In the genomic region with DNA sequence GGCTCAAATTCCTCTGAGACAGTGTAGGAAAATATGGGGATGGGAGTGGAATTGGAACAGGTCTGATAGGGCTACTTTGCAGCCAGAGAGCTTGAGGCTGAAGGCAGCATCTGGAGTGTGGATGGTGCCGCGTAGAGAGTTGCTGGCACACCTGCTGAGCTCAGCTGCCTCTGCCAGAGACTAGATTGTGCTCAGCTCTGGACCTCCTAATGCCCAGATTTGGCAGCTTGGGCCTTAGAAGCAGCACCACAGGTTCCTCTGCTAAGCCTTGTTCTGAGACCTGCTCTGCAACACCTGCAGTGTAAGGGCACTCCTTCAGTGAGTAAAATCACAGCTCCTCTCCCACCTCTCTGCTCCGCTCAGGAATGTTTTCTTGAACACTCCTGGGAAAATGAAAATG, we compare ENCODE assay signal across 16 cellular contexts. TPM values are rescaled to one million over a fixed set of nuclear protein-coding genes. Genes with fewer than 3 reads are reported as not detected.
A peak's percentile ranks its signal among the peaks of the same experiment; 100 is the strongest.
DNase-seq lines count a peak whose midpoint lies in the region; TF ChIP-seq lines count a peak whose summit lies in the region.
"Had no signal": no experiment of that assay in that cellular context is flagged by ENCODE, and none has a peak within 500 bp of the region (broad histone marks: within the 10 kb centered on the region; RNA-seq: fewer than 3 reads in every experiment).

No MANE protein-coding gene starts in this region.

- no peaks in the 10 kb centered on the region for H3K79me1 ChIP-seq in neuronal stem cell (ENCODE audit: low read depth, low read length)

- H3K36me3 Mint-ChIP-seq in activated naive CD4-positive, alpha-beta T cell treated with anti-CD3 and anti-CD28 coated beads for 36 hours (ENCODE audit: low read depth): no peaks in the 10 kb centered on the region
- H3K36me3 Mint-ChIP-seq: activated CD4-positive, alpha-beta memory T cell treated with anti-CD3 and anti-CD28 coated beads for 36 hours; natural killer cell had no signal

- H3K4me2 ChIP-seq in neuronal stem cell (ENCODE audit: insufficient read depth, low read length, poor library complexity, severe bottlenecking): no peak overlapping the region

- H4K8ac ChIP-seq in neuronal stem cell (ENCODE audit: low read depth, low read length): peak overlapping the region; percentile 20

- H3K4me3 ChIP-seq in HL-60 (replicated peaks; ENCODE audit: insufficient read depth, low read length) (no peak overlapping the region), epithelial cell of esophagus (ENCODE audit: low read length) (no peak overlapping the region), neuronal stem cell (ENCODE audit: low read length in 2 of 2) (no peak overlapping the region)
- H3K4me3 ChIP-seq: K562, skin epidermis had no signal

- H2AFZ ChIP-seq in neuronal stem cell (ENCODE audit: low read length): peak overlapping the region; percentile 89

- no peak overlapping the region for H2BK12ac ChIP-seq in neuronal stem cell (ENCODE audit: low read length)

- no peaks in the 10 kb centered on the region for H3K27me3 Mint-ChIP-seq in activated naive CD4-positive, alpha-beta T cell treated with anti-CD3 and anti-CD28 coated beads for 36 hours (ENCODE audit: low read depth)
- H3K27me3 Mint-ChIP-seq: activated CD4-positive, alpha-beta memory T cell treated with anti-CD3 and anti-CD28 coated beads for 36 hours had no signal

- H2BK120ac ChIP-seq in neuronal stem cell (ENCODE audit: low read depth, low read length): peak overlapping the region; percentile 68

- TF ChIP-seq CTCF in HL-60 (IDR thresholded peaks at IDR 0.05; ENCODE audit: insufficient read depth, low read length): no peak
- TF ChIP-seq CTCF in epithelial cell of esophagus (IDR thresholded peaks at IDR 0.05; ENCODE audit: insufficient read depth, low read depth, low read length, missing control alignments): no peak

- H3K4ac ChIP-seq in neuronal stem cell (ENCODE audit: low read length): peak overlapping the region; percentile 10

- DNase-seq in HL-60 (ENCODE audit: low read depth in 1 of 2, low spot score in 1 of 2) (no peak), NCI-H2171 treated with DMSO at 0.1 percent for 48 hours (lab: John Stamatoyannopoulos, UW) (peak; percentile 76), epithelial cell of esophagus (ENCODE audit: low read depth) (peak; percentile 63), neuronal stem cell (ENCODE audit: low spot score) (no peak), HuH-7.5 (ENCODE audit: low spot score) (no peak), activated T-cell treated with anti-CD3 and anti-CD28 coated beads for 4 hours (no peak)
- DNase-seq in activated naive CD4-positive, alpha-beta T cell treated with anti-CD3 and anti-CD28 coated beads for 36 hours: no peak
- DNase-seq: activated CD4-positive, alpha-beta memory T cell treated with anti-CD3 and anti-CD28 coated beads for 36 hours; Calu3; natural killer cell; NCI-H2029 treated with DMSO at 0.1 percent for 48 hours; T-helper 17 cell had no signal

- CTCF ChIA-PET in activated naive CD4-positive, alpha-beta T cell treated with anti-CD3 and anti-CD28 coated beads for 36 hours (lab: Charles Lee): no interaction called here

- H3K27ac Mint-ChIP-seq in activated naive CD4-positive, alpha-beta T cell treated with anti-CD3 and anti-CD28 coated beads for 36 hours: no peak overlapping the region
- H3K27ac Mint-ChIP-seq: activated CD4-positive, alpha-beta memory T cell treated with anti-CD3 and anti-CD28 coated beads for 36 hours; T-helper 17 cell had no signal

- no peaks in the 10 kb centered on the region for H3K4me1 Mint-ChIP-seq in activated naive CD4-positive, alpha-beta T cell treated with anti-CD3 and anti-CD28 coated beads for 36 hours (ENCODE audit: low read depth)

- no peak overlapping the region for H2BK5ac ChIP-seq in neuronal stem cell (ENCODE audit: low read length)

- peak overlapping the region; percentile 3 for H2AK5ac ChIP-seq in neuronal stem cell (ENCODE audit: low read depth, low read length)

- H3K4me1 ChIP-seq in neuronal stem cell (ENCODE audit: control insufficient read depth in 2 of 2, insufficient read depth in 1 of 2, low read depth in 1 of 2, low read length in 2 of 2): peaks cover 14 to 26% of the 10 kb centered on the region in 2 donors

- H3K18ac ChIP-seq in neuronal stem cell (ENCODE audit: low read length): peak overlapping the region; percentile 24

- no peaks in the 10 kb centered on the region for H3K9me3 Mint-ChIP-seq in activated naive CD4-positive, alpha-beta T cell treated with anti-CD3 and anti-CD28 coated beads for 36 hours
- H3K9me3 Mint-ChIP-seq: activated CD4-positive, alpha-beta memory T cell treated with anti-CD3 and anti-CD28 coated beads for 36 hours; natural killer cell had no signal

- H3K27ac ChIP-seq in HL-60 (replicated peaks): peak overlapping the region; percentile 52
- peak overlapping the region; percentile 42 for H3K27ac ChIP-seq in neuronal stem cell (replicated peaks; ENCODE audit: low read length)

- H3K14ac ChIP-seq in neuronal stem cell (ENCODE audit: low read length): peak overlapping the region; percentile 32

- H3K9ac ChIP-seq in neuronal stem cell (ENCODE audit: low read depth, low read length, poor library complexity): no peak overlapping the region

- H3K36me3 ChIP-seq in neuronal stem cell (replicated peaks in 1 of 2; ENCODE audit: control insufficient read depth in 2 of 2, insufficient read depth in 2 of 2, low read length in 2 of 2): no peaks in the 10 kb centered on the region

- H2BK15ac ChIP-seq in neuronal stem cell (ENCODE audit: low read length): peak overlapping the region; percentile 28

- H3K27me3 ChIP-seq in HL-60 (ENCODE audit: insufficient read depth, poor library complexity, severe bottlenecking) (no peaks in the 10 kb centered on the region), neuronal stem cell (ENCODE audit: control insufficient read depth in 3 of 3, insufficient read depth in 3 of 3, low read depth in 1 of 3, low read length in 3 of 3) (no peaks in the 10 kb centered on the region)

- H3K9me3 ChIP-seq in neuronal stem cell (replicated peaks in 1 of 2; ENCODE audit: control insufficient read depth in 2 of 2, insufficient read depth in 1 of 2, low read depth in 1 of 2, low read length in 2 of 2): no peaks in the 10 kb centered on the region

- intact Hi-C loops in activated naive CD4-positive, alpha-beta T cell treated with anti-CD3 and anti-CD28 coated beads for 36 hours (cut with micrococcal nuclease): no loop called here

- H3K4me3 Mint-ChIP-seq in activated naive CD4-positive, alpha-beta T cell treated with anti-CD3 and anti-CD28 coated beads for 36 hours: no peak overlapping the region
- H3K4me3 Mint-ChIP-seq: activated CD4-positive, alpha-beta memory T cell treated with anti-CD3 and anti-CD28 coated beads for 36 hours; natural killer cell; T-helper 17 cell had no signal

- H4K91ac ChIP-seq in neuronal stem cell (ENCODE audit: low read depth, low read length, poor library complexity): no peak overlapping the region

- no CpG with 5 or more reads among the region's 3 CpGs for WGBS in neuronal stem cell (ENCODE audit: extremely low coverage in 2 of 2, insufficient read length in 2 of 2, insufficient replicate concordance in 1 of 2), 2 donors

- H3K23ac ChIP-seq in neuronal stem cell (ENCODE audit: low read depth, low read length, poor library complexity): no peak overlapping the region

RNA-seq across cellular contexts. Expression of gene ACOT11, which starts 23.3 kb away (rescaled TPM):
- 0.82 TPM for polyA plus RNA-seq in neuronal stem cell (2013, experiment 1 of 2)
- polyA plus RNA-seq in neuronal stem cell (2013, experiment 2 of 2): 0.90 TPM
- total RNA-seq in activated naive CD4-positive, alpha-beta T cell treated with anti-CD3 and anti-CD28 coated beads for 36 hours: 1 to 10 TPM; 1.1 to 1.2 TPM

RNA-seq across cellular contexts. Expression of gene FAM151A, which starts 52.0 kb away (rescaled TPM):
- not detected for polyA plus RNA-seq in neuronal stem cell (2013, experiment 1 of 2)
- polyA plus RNA-seq in neuronal stem cell (2013, experiment 2 of 2): not detected
- not detected for total RNA-seq in activated naive CD4-positive, alpha-beta T cell treated with anti-CD3 and anti-CD28 coated beads for 36 hours
- total RNA-seq: activated CD4-positive, alpha-beta memory T cell treated with anti-CD3 and anti-CD28 coated beads for 36 hours; Calu3; chondrocyte; K562; natural killer cell; T-helper 17 cell; temporal lobe had no signal
- polyA plus RNA-seq: K562 had no signal

Comparison
In these comparisons a context has a peak if more than half of its experiments do, and no peak if none do; other contexts are left out.
1. DNase-seq: peak in NCI-H2171 treated with DMSO at 0.1 percent for 48 hours (single experiment) and epithelial cell of esophagus (single experiment); none in HL-60 (0 of 2), neuronal stem cell (single experiment), HuH-7.5 (single experiment), activated T-cell treated with anti-CD3 and anti-CD28 coated beads for 4 hours (single experiment) and activated naive CD4-positive, alpha-beta T cell treated with anti-CD3 and anti-CD28 coated beads for 36 hours (single experiment).